28 cellular contexts compared by ENCODE assay signal in the genomic region with DNA sequence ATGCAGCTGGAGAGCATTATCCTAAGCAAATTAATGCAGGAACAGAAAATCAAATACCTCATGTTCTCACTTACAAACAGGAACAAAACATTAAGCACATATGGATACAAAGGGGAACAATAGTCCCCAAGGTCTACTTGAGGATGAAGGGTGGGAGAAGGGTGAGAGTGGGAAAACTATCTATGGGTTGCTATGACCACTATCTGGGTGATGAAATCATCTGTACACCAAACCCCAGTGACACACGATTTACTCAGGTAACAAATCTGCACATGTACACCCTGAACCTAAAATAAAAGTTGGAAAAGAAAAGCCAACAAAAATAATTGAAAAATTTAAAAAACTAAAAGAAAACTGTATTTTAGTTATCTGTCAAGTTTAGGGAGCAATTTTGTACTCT.
"Had no signal": no experiment of that assay in that cellular context is flagged by ENCODE, and none has a peak within 500 bp of the region (broad histone marks: within the 10 kb centered on the region; RNA-seq: fewer than 3 reads in every experiment).

No MANE protein-coding gene starts in this region.

- H3K4me1 ChIP-seq: body of pancreas, breast epithelium, SJCRH30 had no signal

- H3K4me3 ChIP-seq: body of pancreas, breast epithelium, SJCRH30, SK-N-MC had no signal

- H3K36me3 ChIP-seq: breast epithelium, SJCRH30 had no signal

- ATAC-seq: activated CD8-positive, alpha-beta T cell treated with anti-CD3 and anti-CD28 coated beads for 36 hours; activated T-cell treated with anti-CD3 and anti-CD28 coated beads, Interleukin-2, amount 50 U/mL, for 72 hours; activated T-helper 17 cell treated with anti-CD3 and anti-CD28 coated beads, Interleukin-2, amount 50 U/mL, for 72 hours; body of pancreas; Panc1 had no signal

- DNase-seq: activated CD4-positive, alpha-beta T cell treated with anti-CD3 and anti-CD28 coated beads, Interleukin-2, amount 10 ng/mL, durations not matched to agents 24 days and 14 days; activated CD4-positive, alpha-beta T cell treated with anti-CD3 and anti-CD28 coated beads, Interleukin-2, amount 50 U/mL, for 4 hours; activated CD8-positive, alpha-beta T cell treated with anti-CD3 and anti-CD28 coated beads for 36 hours; activated effector memory CD4-positive, alpha-beta T cell treated with anti-CD3 and anti-CD28 coated beads, Interleukin-2, amount 50 U/mL, for 16 hours; activated naive CD4-positive, alpha-beta T cell; activated naive CD8-positive, alpha-beta T cell treated with anti-CD3 and anti-CD28 coated beads, Interleukin-2, amount 10 ng/mL, durations not matched to agents 7 days and 5 days; activated T-cell treated with anti-CD3 and anti-CD28 coated beads, Interleukin-2, amount 50 U/mL, for 1 hour; activated T-cell treated with anti-CD3 and anti-CD28 coated beads, Interleukin-2, amount 50 U/mL, for 72 hours; amygdala; body of pancreas; caudate nucleus; cerebellar nuclear complex; NCI-H1092 treated with DMSO at 0.1 percent for 48 hours; NCI-H1417; NCI-H146; NCI-H187; NCI-H2081; NCI-H345; NCI-H524 treated with DMSO at 0.1 percent for 48 hours; SHP77; SJCRH30; T1000 had no signal

- H3K9me3 ChIP-seq: body of pancreas, breast epithelium, SJCRH30 had no signal

- FAIRE-seq: astrocyte, TTC549 had no signal

- H3K27me3 ChIP-seq: body of pancreas, breast epithelium, SJCRH30 had no signal

- H3K27ac ChIP-seq: body of pancreas, breast epithelium, SJCRH30, SK-N-MC had no signal
